In genomic region chr19:3551808-3552095, GRCh38 we compare ENCODE assay signal across 30 cellular contexts. TPM values are rescaled to one million over a fixed set of nuclear protein-coding genes. Genes with fewer than 3 reads are reported as not detected.
DNase-seq lines count a peak whose midpoint lies in the region; ATAC-seq and TF ChIP-seq lines count a peak whose summit lies in the region.
"Had no signal": no experiment of that assay in that cellular context is flagged by ENCODE, and none has a peak within 500 bp of the region (broad histone marks: within the 10 kb centered on the region; RNA-seq: fewer than 3 reads in every experiment).

No MANE protein-coding gene starts in this region.

- CTCF ChIA-PET in activated naive CD4-positive, alpha-beta T cell treated with anti-CD3 and anti-CD28 coated beads for 36 hours (lab: Charles Lee), result interaction anchor here (0.7 to 0.9 kb wide), 2 partner anchors 68 kb away, joined by 3 read pairs; no protein-coding TSS in a partner anchor
- CTCF ChIA-PET in HEK293 (lab: Yijun Ruan, JAX), result no interaction called here

- peaks cover 40% of the 10 kb centered on the region for H3K4me1 Mint-ChIP-seq in activated naive CD4-positive, alpha-beta T cell treated with anti-CD3 and anti-CD28 coated beads for 36 hours (ENCODE audit: low read depth)
- H3K4me1 Mint-ChIP-seq in activated naive CD8-positive, alpha-beta T cell treated with anti-CD3 and anti-CD28 coated beads, Interleukin-2, amount 50 U/mL, for 24 hours, result peaks cover 43% of the 10 kb centered on the region
- H3K4me1 Mint-ChIP-seq in stimulated activated memory B cell treated with anti-CD40 and anti-IgM and Interleukin-4, amounts not matched to agents 10 μg/mL and 1 μg/mL and 100 μg/mL, for 72 hours, result peaks cover 68% of the 10 kb centered on the region
- H3K4me1 Mint-ChIP-seq in T-helper 17 cell, result peaks cover 28% of the 10 kb centered on the region

- 0 out of 2 replicates have a peak, but pooled peaks cover 2% of the 10 kb centered on the region for H3K4me1 ChIP-seq in HEK293 (ENCODE audit: control insufficient read depth, insufficient read depth, low read length)
- H3K4me1 ChIP-seq: foreskin keratinocyte had no signal

- peaks cover 9% of the 10 kb centered on the region for H3K36me3 Mint-ChIP-seq in activated naive CD4-positive, alpha-beta T cell treated with anti-CD3 and anti-CD28 coated beads for 36 hours (ENCODE audit: low read depth)
- H3K36me3 Mint-ChIP-seq in activated naive CD8-positive, alpha-beta T cell treated with anti-CD3 and anti-CD28 coated beads, Interleukin-2, amount 50 U/mL, for 24 hours (ENCODE audit: low read depth), result peaks cover 1% of the 10 kb centered on the region
- H3K36me3 Mint-ChIP-seq in stimulated activated memory B cell treated with anti-CD40 and anti-IgM and Interleukin-4, amounts not matched to agents 10 μg/mL and 1 μg/mL and 100 μg/mL, for 72 hours, result peaks cover 33% of the 10 kb centered on the region
- no peaks in the 10 kb centered on the region for H3K36me3 Mint-ChIP-seq in T-helper 17 cell (ENCODE audit: low read depth)
- H3K36me3 Mint-ChIP-seq: brain had no signal

- H3K27ac ChIP-seq in HEK293 (ENCODE audit: extremely low read depth, low read depth, low read length), result no peak overlapping the region
- H3K27ac ChIP-seq: foreskin keratinocyte, HL-60, SJSA1, testis, vagina, VCaP had no signal

- no peak overlapping the region for H3K4me3 Mint-ChIP-seq in activated naive CD4-positive, alpha-beta T cell treated with anti-CD3 and anti-CD28 coated beads for 36 hours
- no peak overlapping the region for H3K4me3 Mint-ChIP-seq in activated naive CD8-positive, alpha-beta T cell treated with anti-CD3 and anti-CD28 coated beads, Interleukin-2, amount 50 U/mL, for 24 hours
- peak overlapping the region; percentile 43 for H3K4me3 Mint-ChIP-seq in stimulated activated memory B cell treated with anti-CD40 and anti-IgM and Interleukin-4, amounts not matched to agents 10 μg/mL and 1 μg/mL and 100 μg/mL, for 72 hours
- no peak overlapping the region for H3K4me3 Mint-ChIP-seq in T-helper 17 cell
- H3K4me3 Mint-ChIP-seq: brain had no signal

- H3K4me3 ChIP-seq in HEK293 (ENCODE audit: low read depth, low read length), result no peak overlapping the region
- H3K4me3 ChIP-seq: SJSA1, testis, vagina had no signal

- peak overlapping the region; percentile 21 for H3K27ac Mint-ChIP-seq in activated naive CD4-positive, alpha-beta T cell treated with anti-CD3 and anti-CD28 coated beads for 36 hours
- H3K27ac Mint-ChIP-seq in activated naive CD8-positive, alpha-beta T cell treated with anti-CD3 and anti-CD28 coated beads, Interleukin-2, amount 50 U/mL, for 24 hours, result peak overlapping the region; percentile 31
- peak overlapping the region; percentile 99 for H3K27ac Mint-ChIP-seq in stimulated activated memory B cell treated with anti-CD40 and anti-IgM and Interleukin-4, amounts not matched to agents 10 μg/mL and 1 μg/mL and 100 μg/mL, for 72 hours
- no peak overlapping the region for H3K27ac Mint-ChIP-seq in T-helper 17 cell
- H3K27ac Mint-ChIP-seq: brain had no signal

- ATAC-seq in activated naive CD8-positive, alpha-beta T cell treated with anti-CD3 and anti-CD28 coated beads, Interleukin-2, amount 50 U/mL, for 24 hours, result no peak
- no peak for ATAC-seq in stimulated activated memory B cell treated with anti-CD40 and anti-IgM and Interleukin-4, amounts not matched to agents 10 μg/mL and 1 μg/mL and 100 μg/mL, for 72 hours
- ATAC-seq in HG03520 (IDR thresholded peaks at IDR 0.05; ENCODE audit: unreplicated experiment) (no peak), T-helper 17 cell (no peak)
- ATAC-seq: esophagus mucosa, foreskin keratinocyte, HepG2, left colon had no signal

- H3K36me3 ChIP-seq in HEK293 (ENCODE audit: control insufficient read depth in 2 of 2, insufficient read depth in 1 of 2, low read length in 2 of 2), result peaks cover 0 to 26% of the 10 kb centered on the region in 2 experiments; a peak in 2 of 3 replicates

- H3K27me3 Mint-ChIP-seq in activated naive CD4-positive, alpha-beta T cell treated with anti-CD3 and anti-CD28 coated beads for 36 hours (ENCODE audit: low read depth), result no peaks in the 10 kb centered on the region
- no peaks in the 10 kb centered on the region for H3K27me3 Mint-ChIP-seq in activated naive CD8-positive, alpha-beta T cell treated with anti-CD3 and anti-CD28 coated beads, Interleukin-2, amount 50 U/mL, for 24 hours
- no peaks in the 10 kb centered on the region for H3K27me3 Mint-ChIP-seq in stimulated activated memory B cell treated with anti-CD40 and anti-IgM and Interleukin-4, amounts not matched to agents 10 μg/mL and 1 μg/mL and 100 μg/mL, for 72 hours
- no peaks in the 10 kb centered on the region for H3K27me3 Mint-ChIP-seq in T-helper 17 cell

- peaks cover 5% of the 10 kb centered on the region for H3K9me3 Mint-ChIP-seq in activated naive CD4-positive, alpha-beta T cell treated with anti-CD3 and anti-CD28 coated beads for 36 hours
- no peaks in the 10 kb centered on the region for H3K9me3 Mint-ChIP-seq in activated naive CD8-positive, alpha-beta T cell treated with anti-CD3 and anti-CD28 coated beads, Interleukin-2, amount 50 U/mL, for 24 hours
- H3K9me3 Mint-ChIP-seq in stimulated activated memory B cell treated with anti-CD40 and anti-IgM and Interleukin-4, amounts not matched to agents 10 μg/mL and 1 μg/mL and 100 μg/mL, for 72 hours, result no peaks in the 10 kb centered on the region

- H3K9me3 ChIP-seq in HEK293 (ENCODE audit: control insufficient read depth, insufficient read depth, low read depth, low read length), result no peaks in the 10 kb centered on the region
- H3K9me3 ChIP-seq in T-helper 17 cell (ENCODE audit: control insufficient read depth, low read length, poor library complexity, severe bottlenecking), result no peaks in the 10 kb centered on the region
- H3K9me3 ChIP-seq: SJSA1, testis, vagina had no signal

- no peak for TF ChIP-seq CTCF in HEK293 (tag by site-specific recombination; IDR thresholded peaks at IDR 0.05)

- intact Hi-C loops in activated naive CD4-positive, alpha-beta T cell treated with anti-CD3 and anti-CD28 coated beads for 36 hours (cut with micrococcal nuclease), result no loop called here

- no peak for DNase-seq in activated naive CD4-positive, alpha-beta T cell treated with anti-CD3 and anti-CD28 coated beads for 36 hours
- no peak for DNase-seq in activated naive CD4-positive, alpha-beta T cell treated with Interleukin-2 at 50 U/mL for 16 hours
- DNase-seq in activated naive CD8-positive, alpha-beta T cell treated with anti-CD3 and anti-CD28 coated beads, Interleukin-2, amount 50 U/mL, for 24 hours, result no peak
- no peak for DNase-seq in HuH-7.5 (ENCODE audit: low spot score)
- no peak for DNase-seq in T-helper 17 cell
- DNase-seq: ACHN; C1 segment of cervical spinal cord; DMS 273 treated with DMSO at 0.1 percent for 48 hours; effector memory CD4-positive, alpha-beta T cell; foreskin keratinocyte; H7; left colon; mesendoderm; NCI-H1092; NCI-H187 treated with DMSO at 0.1 percent for 48 hours; NCI-H524 treated with DMSO at 0.1 percent for 48 hours; testis had no signal

- POLR2A ChIA-PET in HEK293 (lab: Yijun Ruan, JAX), result interaction anchor here (0.5 kb wide), 1 partner anchor 30 kb away, joined by 3 read pairs; no protein-coding TSS in a partner anchor

TF ChIP-seq in HEK293, 187 proteins besides CTCF, POLR2A, EP300 and RAD21 (continues in another document):
- TF ChIP-seq ZNF623 (tag by site-specific recombination; IDR thresholded peaks at IDR 0.05) (peak; percentile 95), ZNF664 (tag by site-specific recombination; IDR thresholded peaks at IDR 0.05) (no peak), ZNF580 (tag by site-specific recombination; IDR thresholded peaks at IDR 0.05) (no peak), ZIC2 (tag by site-specific recombination; IDR thresholded peaks at IDR 0.05) (0 out of 2 replicates have a peak, but pooled peaks have one; percentile 17)

RNA-seq across cellular contexts. Expression of gene MFSD12, which starts 5.6 kb away (rescaled TPM):
- total RNA-seq in activated naive CD4-positive, alpha-beta T cell treated with anti-CD3 and anti-CD28 coated beads for 36 hours, result 10 to 100 TPM; 31.3 to 34.0 TPM
- 10 to 100 TPM; 58.1 to 62.0 TPM for total RNA-seq in T-helper 17 cell

RNA-seq across cellular contexts. Expression of gene TEKTIP1, which starts 12.8 kb away (rescaled TPM):
- total RNA-seq in activated naive CD4-positive, alpha-beta T cell treated with anti-CD3 and anti-CD28 coated beads for 36 hours, result 1 to 10 TPM; 2.1 to 2.5 TPM
- 1 to 10 TPM; 5.0 to 8.4 TPM for total RNA-seq in T-helper 17 cell
- total RNA-seq: foreskin keratinocyte, H7, HepG2, myocyte, osteoblast, skeletal muscle tissue, vagina had no signal

RNA-seq across cellular contexts. Expression of gene HMG20B, which starts 21.0 kb away (rescaled TPM):
- total RNA-seq in activated naive CD4-positive, alpha-beta T cell treated with anti-CD3 and anti-CD28 coated beads for 36 hours, result 10 to 100 TPM; 63.3 to 65.9 TPM
- total RNA-seq in T-helper 17 cell, result 10 to 100 TPM; 34.0 to 36.7 TPM

RNA-seq across cellular contexts. Expression of gene GIPC3, which starts 33.5 kb away (rescaled TPM):
- under 1 TPM; 0.20 to 0.29 TPM for total RNA-seq in activated naive CD4-positive, alpha-beta T cell treated with anti-CD3 and anti-CD28 coated beads for 36 hours
- total RNA-seq in T-helper 17 cell, result 1 to 10 TPM in 1 of 2 donors, under 1 TPM in 1; 0.42 to 3.3 TPM
- total RNA-seq: foreskin keratinocyte, HepG2, skeletal muscle tissue had no signal

RNA-seq across cellular contexts. Expression of gene FZR1, which starts 45.6 kb away (rescaled TPM):
- 10 to 100 TPM; 40.3 to 46.3 TPM for total RNA-seq in activated naive CD4-positive, alpha-beta T cell treated with anti-CD3 and anti-CD28 coated beads for 36 hours
- 10 to 100 TPM; 95.0 to 96.6 TPM for total RNA-seq in T-helper 17 cell
